In the genomic region with DNA sequence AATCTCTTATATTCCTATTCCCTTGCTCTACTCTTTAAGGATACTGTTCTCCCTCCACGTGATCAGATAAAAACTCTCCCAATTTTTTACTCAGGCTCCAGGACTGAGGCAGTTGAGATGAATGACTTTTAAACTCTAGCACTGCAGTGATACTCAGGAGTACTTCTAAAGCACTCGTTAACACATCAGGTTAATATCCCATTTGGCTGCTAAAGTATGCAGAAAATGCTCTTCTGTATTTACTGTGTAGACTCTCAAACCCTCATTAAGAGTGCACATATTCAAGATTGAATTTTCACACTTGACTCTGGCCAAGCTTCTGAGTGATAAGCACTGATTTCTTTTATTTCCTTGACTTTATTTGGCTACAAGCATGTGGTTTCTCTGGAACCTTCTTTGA, we compare ENCODE assay signal across 26 cellular contexts.
"Had no signal": no experiment of that assay in that cellular context is flagged by ENCODE, and none has a peak within 500 bp of the region (broad histone marks: within the 10 kb centered on the region; RNA-seq: fewer than 3 reads in every experiment).

No MANE protein-coding gene starts in this region.

- H3K27me3 Mint-ChIP-seq: stimulated activated naive CD8-positive, alpha-beta T cell treated with anti-CD3 and anti-CD28 coated beads, Interleukin-15, Interleukin-2, amounts not matched to agents 100 ng/mL and 50 ng/mL, for 24 hours; type B pancreatic cell had no signal

- H3K9me3 Mint-ChIP-seq: stimulated activated naive CD8-positive, alpha-beta T cell treated with anti-CD3 and anti-CD28 coated beads, Interleukin-15, Interleukin-2, amounts not matched to agents 100 ng/mL and 50 ng/mL, for 24 hours had no signal

- H3K4me3 Mint-ChIP-seq: memory B cell; naive thymus-derived CD8-positive, alpha-beta T cell; nephron; neural crest cell; stimulated activated naive CD8-positive, alpha-beta T cell treated with anti-CD3 and anti-CD28 coated beads, Interleukin-15, Interleukin-2, amounts not matched to agents 100 ng/mL and 50 ng/mL, for 24 hours; type B pancreatic cell had no signal

- H3K4me1 ChIP-seq: heart right ventricle, pancreas, prostate gland, tibial nerve, vagina had no signal

- H3K27ac Mint-ChIP-seq: memory B cell; naive thymus-derived CD8-positive, alpha-beta T cell; nephron; stimulated activated naive CD8-positive, alpha-beta T cell treated with anti-CD3 and anti-CD28 coated beads, Interleukin-15, Interleukin-2, amounts not matched to agents 100 ng/mL and 50 ng/mL, for 24 hours; type B pancreatic cell had no signal

- H3K9me3 ChIP-seq: heart right ventricle, pancreas, prostate gland, tibial nerve, vagina had no signal

- ATAC-seq: heart right ventricle; left lobe of liver; naive thymus-derived CD8-positive, alpha-beta T cell; pancreas; right cardiac atrium; sciatic nerve had no signal

- H3K36me3 ChIP-seq: heart right ventricle, pancreas, prostate gland, tibial nerve, vagina had no signal

- H3K27ac ChIP-seq: heart right ventricle, hepatocyte, pancreas, prostate gland, skin epidermis, tibial nerve, vagina had no signal

- H3K36me3 Mint-ChIP-seq: memory B cell; naive thymus-derived CD8-positive, alpha-beta T cell; type B pancreatic cell had no signal

- H3K4me1 Mint-ChIP-seq: memory B cell; naive thymus-derived CD8-positive, alpha-beta T cell; nephron; neural crest cell had no signal

- H3K4me3 ChIP-seq: heart right ventricle, hepatocyte, pancreas, prostate gland, skin epidermis, tibial nerve, vagina had no signal

- DNase-seq: heart right ventricle; islet precursor cell; naive thymus-derived CD8-positive, alpha-beta T cell; nucleus accumbens; pancreas; posterior cingulate gyrus; retina; right cardiac atrium; stimulated activated CD4-positive, alpha-beta T cell treated with anti-CD3 and anti-CD28 coated beads, Interleukin-12 subunit alpha, Interleukin-12 subunit beta, amount 100 ng/mL, for 4 hours; stimulated activated CD4-positive, alpha-beta T cell treated with anti-CD3 and anti-CD28 coated beads, Interleukin-15, amount 100 ng/mL, for 24 hours; stimulated activated CD4-positive, alpha-beta T cell treated with anti-CD3 and anti-CD28 coated beads, Interleukin-2, amount 100 ng/mL, for 24 hours; stimulated activated CD4-positive, alpha-beta T cell treated with anti-CD3 and anti-CD28 coated beads, Interleukin-4, amount 100 ng/mL, for 1 hour; stimulated activated naive CD4-positive, alpha-beta T cell; substantia nigra had no signal

- H3K79me2 ChIP-seq: hepatocyte had no signal

- H3K4me2 ChIP-seq: hepatocyte had no signal

- H3K27me3 ChIP-seq: heart right ventricle, hepatocyte, pancreas, tibial nerve, vagina had no signal
